ENCODE assay signal across 7 cellular contexts in genomic region chrX:153966841-153967535, GRCh38. TPM values are rescaled to one million over a fixed set of nuclear protein-coding genes. Genes with fewer than 3 reads are reported as not detected.
A peak's percentile ranks its signal among the peaks of the same experiment; 100 is the strongest.
DNase-seq lines count a peak whose midpoint lies in the region; ATAC-seq and TF ChIP-seq lines count a peak whose summit lies in the region.

No MANE protein-coding gene starts in this region.

- H3K27ac ChIP-seq in HL-60 (replicated peaks), result peak overlapping the region; percentile 99

- H3K4me3 Mint-ChIP-seq in glutamatergic neuron (ENCODE audit: unreplicated experiment), result peak overlapping the region; percentile 92

- H3K36me3 Mint-ChIP-seq in glutamatergic neuron (ENCODE audit: unreplicated experiment), result no peaks in the 10 kb centered on the region

- H3K4me1 Mint-ChIP-seq in glutamatergic neuron (ENCODE audit: low read depth, unreplicated experiment), result peaks cover 17% of the 10 kb centered on the region

- peaks cover 7% of the 10 kb centered on the region for H3K9me3 Mint-ChIP-seq in glutamatergic neuron (ENCODE audit: unreplicated experiment)

- peak overlapping the region; percentile 71 for H3K4me3 ChIP-seq in HL-60 (replicated peaks; ENCODE audit: insufficient read depth, low read length)

- H3K27me3 Mint-ChIP-seq in glutamatergic neuron (ENCODE audit: unreplicated experiment), result peaks cover 3% of the 10 kb centered on the region

- DNase-seq in HL-60 (ENCODE audit: low read depth in 1 of 2, low spot score in 1 of 2) (no peak), glutamatergic neuron (no peak), AG08395 (ENCODE audit: low spot score) (no peak)
- DNase-seq in activated CD4-positive, alpha-beta T cell treated with anti-CD3 and anti-CD28 coated beads, Interleukin-2, amount 50 U/mL, for 48 hours, result peak; percentile 61 to 71
- DNase-seq in stimulated activated CD8-positive, alpha-beta memory T cell treated with anti-CD3 and anti-CD28 coated beads, Interleukin-7, amount 100 ng/mL, for 4 hours (ENCODE audit: low read depth in 2 of 2), result peak; percentile 40 to 47

- H3K27ac Mint-ChIP-seq in glutamatergic neuron (ENCODE audit: unreplicated experiment), result peak overlapping the region; percentile 71

- TF ChIP-seq CTCF in HL-60 (IDR thresholded peaks at IDR 0.05; ENCODE audit: insufficient read depth, low read length) (no peak), glutamatergic neuron (IDR thresholded peaks at IDR 0.05; ENCODE audit: partially characterized antibody, unreplicated experiment) (no peak)

- ATAC-seq in GM21786 (IDR thresholded peaks at IDR 0.05; ENCODE audit: unreplicated experiment) (no peak), HG03196 (IDR thresholded peaks at IDR 0.05; ENCODE audit: unreplicated experiment) (no peak)

- no peaks in the 10 kb centered on the region for H3K27me3 ChIP-seq in HL-60 (ENCODE audit: insufficient read depth, poor library complexity, severe bottlenecking)

RNA-seq across cellular contexts. Expression of gene HCFC1, which starts 4.6 kb away (rescaled TPM):
- 84.0 TPM for total RNA-seq in glutamatergic neuron (ENCODE audit: unreplicated experiment)

RNA-seq across cellular contexts. Expression of gene TMEM187, which starts 5.6 kb away (rescaled TPM):
- total RNA-seq in glutamatergic neuron (ENCODE audit: unreplicated experiment), result 6.7 TPM

RNA-seq across cellular contexts. Expression of gene RENBP, which starts 22.5 kb away (rescaled TPM):
- 16.1 TPM for total RNA-seq in glutamatergic neuron (ENCODE audit: unreplicated experiment)

RNA-seq across cellular contexts. Expression of gene NAA10, which starts 32.2 kb away (rescaled TPM):
- 129 TPM for total RNA-seq in glutamatergic neuron (ENCODE audit: unreplicated experiment)

RNA-seq across cellular contexts. Expression of gene ARHGAP4, which starts 40.9 kb away (rescaled TPM):
- 33.5 TPM for total RNA-seq in glutamatergic neuron (ENCODE audit: unreplicated experiment)

Comparison
In these comparisons a context has a peak if more than half of its experiments do, and no peak if none do; other contexts are left out.
1. DNase-seq: peak in activated CD4-positive, alpha-beta T cell treated with anti-CD3 and anti-CD28 coated beads, Interleukin-2, amount 50 U/mL, for 48 hours (2 of 2) and stimulated activated CD8-positive, alpha-beta memory T cell treated with anti-CD3 and anti-CD28 coated beads, Interleukin-7, amount 100 ng/mL, for 4 hours (2 of 2); none in HL-60 (0 of 2), glutamatergic neuron (single experiment) and AG08395 (single experiment).